Comparison of ENCODE assay signal across 12 cellular contexts in genomic region chrX:20032201-20032600, GRCh38. TPM values are rescaled to one million over a fixed set of nuclear protein-coding genes. Genes with fewer than 3 reads are reported as not detected.
A peak's percentile ranks its signal among the peaks of the same experiment; 100 is the strongest.
DNase-seq lines count a peak whose midpoint lies in the region; TF ChIP-seq lines count a peak whose summit lies in the region.
"Had no signal": no experiment of that assay in that cellular context is flagged by ENCODE, and none has a peak within 500 bp of the region (broad histone marks: within the 10 kb centered on the region; RNA-seq: fewer than 3 reads in every experiment).

No MANE protein-coding gene starts in this region.

- DNase-seq in EH (ENCODE audit: low read depth), result peak; percentile 1
- peak; percentile 1 for DNase-seq in LoVo (ENCODE audit: low spot score)
- no peak for DNase-seq in mesenteric fat pad (ENCODE audit: low spot score)
- no peak for DNase-seq in NCI-H526 treated with DMSO at 0.1 percent for 48 hours (lab: John Stamatoyannopoulos, UW)
- no peak for DNase-seq in central memory CD4-positive, alpha-beta T cell
- DNase-seq: ACHN; CD4-positive, alpha-beta T cell; DMS153; DMS79; H9 had no signal

- peak overlapping the region; percentile 97 for H3K27ac ChIP-seq in VCaP
- H3K27ac ChIP-seq: C4-2B had no signal

- no peak for TF ChIP-seq CTCF in VCaP (conservative IDR thresholded peaks at IDR 0.05)

RNA-seq across cellular contexts. Expression of gene BCLAF3, which starts 41.3 kb away (rescaled TPM):
- total RNA-seq in mesenteric fat pad, result 10.0 TPM

Comparison
In these comparisons a context has a peak if more than half of its experiments do, and no peak if none do; other contexts are left out.
1. DNase-seq: peak in EH (single experiment) and LoVo (single experiment); none in mesenteric fat pad (single experiment), NCI-H526 treated with DMSO at 0.1 percent for 48 hours (single experiment) and central memory CD4-positive, alpha-beta T cell (single experiment).